ENCODE assay signal across 14 cellular contexts in genomic region chr9:73176450-73176875, GRCh38. TPM values are rescaled to one million over a fixed set of nuclear protein-coding genes. Genes with fewer than 3 reads are reported as not detected.
DNase-seq lines count a peak whose midpoint lies in the region; ATAC-seq and TF ChIP-seq lines count a peak whose summit lies in the region.
"Had no signal": no experiment of that assay in that cellular context is flagged by ENCODE, and none has a peak within 500 bp of the region (broad histone marks: within the 10 kb centered on the region; RNA-seq: fewer than 3 reads in every experiment).

No MANE protein-coding gene starts in this region.

- intact Hi-C loops in ascending aorta (cut with DNase I) (no loop called here), lower lobe of right lung (cut with DNase I) (no loop called here), Caco-2 (cut with micrococcal nuclease; ENCODE audit: unreplicated experiment) (no loop called here)

- ATAC-seq in lower lobe of right lung: peak; percentile 23 to 65
- no peak for ATAC-seq in GM18909 (IDR thresholded peaks at IDR 0.05; ENCODE audit: poor library complexity, unreplicated experiment)

- H3K36me3 ChIP-seq in ascending aorta (peaks cover 0 to 3% of the 10 kb centered on the region in 2 donors), lower lobe of right lung (no peaks in the 10 kb centered on the region), Caco-2 (ENCODE audit: control insufficient read depth, insufficient read depth, low read length) (no peaks in the 10 kb centered on the region)

- no peaks in the 10 kb centered on the region for H3K36me3 Mint-ChIP-seq in Caco-2 (ENCODE audit: insufficient read depth, unreplicated experiment)
- H3K36me3 Mint-ChIP-seq: memory B cell had no signal

- H3K9me3 ChIP-seq in ascending aorta (no peaks in the 10 kb centered on the region), lower lobe of right lung (no peaks in the 10 kb centered on the region), Caco-2 (no peaks in the 10 kb centered on the region)
- H3K9me3 ChIP-seq: psoas muscle had no signal

- CTCF ChIA-PET in Caco-2 (lab: Charles Lee): no interaction called here

- no peak overlapping the region for H3K4me3 Mint-ChIP-seq in Caco-2 (ENCODE audit: unreplicated experiment)
- H3K4me3 Mint-ChIP-seq: memory B cell had no signal

- H3K4me1 Mint-ChIP-seq in Caco-2 (ENCODE audit: low read depth, unreplicated experiment): no peaks in the 10 kb centered on the region
- H3K4me1 Mint-ChIP-seq: memory B cell had no signal

- POLR2A ChIA-PET in Caco-2 (lab: Charles Lee): no interaction called here

- H3K4me3 ChIP-seq in ascending aorta: no peak overlapping the region
- no peak overlapping the region for H3K4me3 ChIP-seq in lower lobe of right lung
- H3K4me3 ChIP-seq in Caco-2 (ENCODE audit: low read depth, low read length): no peak overlapping the region
- H3K4me3 ChIP-seq: psoas muscle had no signal

- H3K4me1 ChIP-seq in ascending aorta (peaks cover 0 to 14% of the 10 kb centered on the region in 2 donors), lower lobe of right lung (no peaks in the 10 kb centered on the region), Caco-2 (no peaks in the 10 kb centered on the region)
- H3K4me1 ChIP-seq: psoas muscle had no signal

- DNase-seq in AG20443 (ENCODE audit: low spot score) (peak; percentile 67), M059J (ENCODE audit: low read depth) (peak; percentile 97), ascending aorta (ENCODE audit: low spot score in 2 of 2) (no peak), lower lobe of right lung (no peak), Caco-2 (no peak), NCI-H510A treated with DMSO at 0.1 percent for 48 hours (lab: John Stamatoyannopoulos, UW) (no peak), dermis blood vessel endothelial cell (no peak)
- DNase-seq: activated CD4-positive, CD25-positive, alpha-beta regulatory T cell treated with anti-CD3 and anti-CD28 coated beads, Interleukin-2, amount 50 U/mL, for 72 hours; hippocampal formation; NCI-H2107; psoas muscle; SHP77 treated with DMSO at 0.1 percent for 48 hours had no signal

- H3K27me3 ChIP-seq in ascending aorta (no peaks in the 10 kb centered on the region), lower lobe of right lung (ENCODE audit: low read depth) (no peaks in the 10 kb centered on the region), Caco-2 (replicated peaks; ENCODE audit: control insufficient read depth, insufficient read depth, low read length) (no peaks in the 10 kb centered on the region)

- no TSS peak for BruUV-seq in Caco-2 (replicated peaks; lab: Mats Ljungman, UMichigan)

- H3K9me3 Mint-ChIP-seq in Caco-2 (ENCODE audit: unreplicated experiment): no peaks in the 10 kb centered on the region
- H3K9me3 Mint-ChIP-seq: memory B cell had no signal

- no peaks in the 10 kb centered on the region for H3K27me3 Mint-ChIP-seq in Caco-2 (ENCODE audit: insufficient read depth, unreplicated experiment)

- no peak for TF ChIP-seq CTCF in ascending aorta (IDR thresholded peaks at IDR 0.05)
- no peak for TF ChIP-seq CTCF in lower lobe of right lung (IDR thresholded peaks at IDR 0.05)
- TF ChIP-seq CTCF in Caco-2 (IDR thresholded peaks at IDR 0.05; ENCODE audit: insufficient read depth in 1 of 2, low read depth in 1 of 2, low read length in 1 of 2, severe bottlenecking in 1 of 2, unreplicated experiment in 1 of 2): no peak

- peak overlapping the region; percentile 14 to 25 for H3K27ac ChIP-seq in ascending aorta
- no peak overlapping the region for H3K27ac ChIP-seq in lower lobe of right lung
- H3K27ac ChIP-seq: psoas muscle had no signal

- no peak overlapping the region for H3K27ac Mint-ChIP-seq in Caco-2 (ENCODE audit: unreplicated experiment)
- H3K27ac Mint-ChIP-seq: memory B cell had no signal

RNA-seq across cellular contexts. Expression of gene ANXA1, which starts 24.8 kb away (rescaled TPM):
- total RNA-seq in M059J (2014; rRNA removed; shearing (Covaris generic)): 608 and 753 TPM in 2 replicates
- total RNA-seq in ascending aorta: 261 TPM
- total RNA-seq in lower lobe of right lung: 340 TPM
- 8.3 and 12.0 TPM in 2 replicates for total RNA-seq in Caco-2 (2022)
- 798 and 1,016 TPM in 2 replicates for total RNA-seq in dermis blood vessel endothelial cell

Comparison
In these comparisons a context has a peak if more than half of its experiments do, and no peak if none do; other contexts are left out.
1. DNase-seq: peak in AG20443 (single experiment) and M059J (single experiment); none in ascending aorta (0 of 2), lower lobe of right lung (single experiment), Caco-2 (0 of 2), NCI-H510A treated with DMSO at 0.1 percent for 48 hours (single experiment) and dermis blood vessel endothelial cell (single experiment).
2. RNA of gene ANXA1, which starts 24.8 kb away (total RNA-seq): 798 to 1,016 TPM in dermis blood vessel endothelial cell, 608 to 753 TPM in M059J, 340 TPM in lower lobe of right lung (single experiment) and 261 TPM in ascending aorta (single experiment); 8.3 to 12.0 TPM in Caco-2; every median in the first group is over 10 times any median in the second.